ENCODE assay signal across 9 cellular contexts in the genomic region with DNA sequence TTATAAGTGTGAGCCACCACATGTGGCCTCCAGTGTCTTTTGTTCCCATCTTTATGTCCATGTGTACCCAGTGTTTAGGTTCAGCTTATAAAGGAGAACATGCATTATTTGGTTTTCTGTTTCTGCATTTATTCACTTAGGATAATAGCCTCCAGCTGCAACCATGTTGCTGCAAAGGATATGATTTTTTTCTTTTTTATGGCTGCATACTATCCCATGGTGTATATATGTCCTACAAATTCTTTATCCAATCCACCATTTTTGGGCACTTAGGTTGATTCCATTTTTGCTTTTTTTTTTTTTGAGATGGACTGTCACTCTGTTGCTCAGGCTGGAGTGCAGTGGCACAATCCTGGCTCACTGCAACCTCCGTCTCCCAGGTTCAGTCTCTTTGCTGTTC. TPM values are rescaled to one million over a fixed set of nuclear protein-coding genes. Genes with fewer than 3 reads are reported as not detected.
"Had no signal": no experiment of that assay in that cellular context is flagged by ENCODE, and none has a peak within 500 bp of the region (broad histone marks: within the 10 kb centered on the region; RNA-seq: fewer than 3 reads in every experiment).

No MANE protein-coding gene starts in this region.

- ATAC-seq: HepG2, K562 had no signal

- H3K27me3 Mint-ChIP-seq: IgD-negative memory B cell had no signal

- H3K4me3 ChIP-seq: K562 had no signal

- DNase-seq: IMR-90, KBM-7, KG1 had no signal

- H3K27ac ChIP-seq: HL-60 had no signal

- H3K9me3 Mint-ChIP-seq: IgD-negative memory B cell had no signal

- FAIRE-seq: HepG2, HTR-8/SVneo, K562 had no signal

RNA-seq across cellular contexts. Expression of gene ADAP2, which starts 57.1 kb away (rescaled TPM):
- total RNA-seq: HT1080 had no signal
